10 cellular contexts compared by ENCODE assay signal in genomic region chr7:80781561-80781979, GRCh38.
DNase-seq lines count a peak whose midpoint lies in the region; ATAC-seq and TF ChIP-seq lines count a peak whose summit lies in the region.
"Had no signal": no experiment of that assay in that cellular context is flagged by ENCODE, and none has a peak within 500 bp of the region (broad histone marks: within the 10 kb centered on the region; RNA-seq: fewer than 3 reads in every experiment).

No MANE protein-coding gene starts in this region.

- peak overlapping the region; percentile 70 for H3K27ac Mint-ChIP-seq in chondrocyte (ENCODE audit: unreplicated experiment)

- TF ChIP-seq CTCF in chondrocyte (IDR thresholded peaks at IDR 0.05) (no peak), lower lobe of right lung (IDR thresholded peaks at IDR 0.05) (no peak), upper lobe of left lung (IDR thresholded peaks at IDR 0.05) (no peak)

- peaks cover 62% of the 10 kb centered on the region for H3K4me1 Mint-ChIP-seq in chondrocyte (ENCODE audit: low read depth)

- no peak for TF ChIP-seq POLR2A in upper lobe of left lung (IDR thresholded peaks at IDR 0.05)

- DNase-seq in chondrocyte (ENCODE audit: low spot score) (no peak), lower lobe of right lung (no peak), upper lobe of left lung (peak in 1 of 2 donors; percentile 25), NCI-H2196 treated with DMSO at 0.1 percent for 48 hours (lab: John Stamatoyannopoulos, UW; ENCODE audit: unreplicated experiment) (no peak), activated gamma-delta T cell treated with Interleukin-2 at 50 U/mL for 16 hours (no peak), T-helper 1 cell (no peak)
- DNase-seq: activated CD8-positive, alpha-beta memory T cell treated with anti-CD3 and anti-CD28 coated beads, Interleukin-2, amount 50 U/mL, for 4 hours; NCI-H1436 treated with DMSO at 0.1 percent for 48 hours had no signal

- H3K4me1 ChIP-seq in HUES48 (ENCODE audit: control insufficient read depth, insufficient read depth, low read length) (peaks cover 7% of the 10 kb centered on the region; the same call in 1 of the 2 replicates), lower lobe of right lung (peaks cover 16% of the 10 kb centered on the region), upper lobe of left lung (peaks cover 12 to 26% (median 19%) of the 10 kb centered on the region in 4 donors)

- H3K27ac ChIP-seq in HUES48 (ENCODE audit: low read depth, low read length) (peak overlapping the region; percentile 14), lower lobe of right lung (peak overlapping the region; percentile 37), upper lobe of left lung (peak overlapping the region; percentile 1 to 71 (median 16))

- peaks cover 1% of the 10 kb centered on the region for H3K36me3 Mint-ChIP-seq in chondrocyte (ENCODE audit: low read depth)

- no peak for TF ChIP-seq EP300 in upper lobe of left lung (IDR thresholded peaks at IDR 0.05)

- H3K4me3 Mint-ChIP-seq in chondrocyte (ENCODE audit: unreplicated experiment): no peak overlapping the region

- no peak overlapping the region for H3K9ac ChIP-seq in HUES48 (ENCODE audit: low read depth, low read length)

- H3K36me3 ChIP-seq in HUES48 (ENCODE audit: control insufficient read depth, insufficient read depth, low read length) (no peaks in the 10 kb centered on the region), lower lobe of right lung (no peaks in the 10 kb centered on the region), upper lobe of left lung (no peaks in the 10 kb centered on the region)

- H3K9me3 ChIP-seq in HUES48 (ENCODE audit: control insufficient read depth, insufficient read depth, low read length) (no peaks in the 10 kb centered on the region), lower lobe of right lung (no peaks in the 10 kb centered on the region), upper lobe of left lung (no peaks in the 10 kb centered on the region)

- no peaks in the 10 kb centered on the region for H3K27me3 Mint-ChIP-seq in chondrocyte (ENCODE audit: low read depth)

- no peaks in the 10 kb centered on the region for H3K9me3 Mint-ChIP-seq in chondrocyte (ENCODE audit: low read depth)

- ATAC-seq in lower lobe of right lung: peak; percentile 36 to 38
- peak in 1 of 2 donors; percentile 63 for ATAC-seq in upper lobe of left lung (ENCODE audit: low FRiP score in 2 of 2)
- ATAC-seq in HG02759 (IDR thresholded peaks at IDR 0.05; ENCODE audit: unreplicated experiment): no peak

- intact Hi-C loops in lower lobe of right lung (cut with DNase I): no loop called here

- no peak overlapping the region for H3K4me3 ChIP-seq in HUES48 (ENCODE audit: low read depth, low read length)
- no peak overlapping the region for H3K4me3 ChIP-seq in lower lobe of right lung
- H3K4me3 ChIP-seq in upper lobe of left lung: no peak overlapping the region

- no peaks in the 10 kb centered on the region for H3K27me3 ChIP-seq in HUES48 (ENCODE audit: control insufficient read depth, insufficient read depth, low read length)
- H3K27me3 ChIP-seq in lower lobe of right lung (ENCODE audit: low read depth): no peaks in the 10 kb centered on the region
- H3K27me3 ChIP-seq in upper lobe of left lung: no peaks in the 10 kb centered on the region
